ENCODE assay signal across 1 cellular context in genomic region chr19:17070421-17070820, GRCh38.
TF ChIP-seq lines count a peak whose summit lies in the region.

No MANE protein-coding gene starts in this region.

TF ChIP-seq in IMR-90, 13 proteins besides CTCF, POLR2A, EP300 and RAD21:
- TF ChIP-seq NFE2L2 (IDR thresholded peaks at IDR 0.05; ENCODE audit: low read depth, low read length) (no peak), CHD1 (IDR thresholded peaks at IDR 0.05; ENCODE audit: low read depth, low read length) (no peak), MAZ (IDR thresholded peaks at IDR 0.05; ENCODE audit: borderline replicate concordance, low read depth, low read length) (no peak), MXI1 (IDR thresholded peaks at IDR 0.05; ENCODE audit: borderline replicate concordance, low read depth, low read length) (no peak), ELK1 (IDR thresholded peaks at IDR 0.05; ENCODE audit: borderline replicate concordance, low read depth, low read length) (no peak), RFX5 (IDR thresholded peaks at IDR 0.05; ENCODE audit: low read depth, low read length) (no peak), MAFK (IDR thresholded peaks at IDR 0.05; ENCODE audit: low read depth, low read length) (no peak), FOS (IDR thresholded peaks at IDR 0.05; ENCODE audit: low read depth, low read length) (no peak), CEBPB (IDR thresholded peaks at IDR 0.05; ENCODE audit: low read depth, low read length) (no peak), BHLHE40 (IDR thresholded peaks at IDR 0.05; ENCODE audit: low read depth, low read length) (no peak), RCOR1 (IDR thresholded peaks at IDR 0.05; ENCODE audit: insufficient replicate concordance, low read length) (no peak), SMC3 (IDR thresholded peaks at IDR 0.05; ENCODE audit: low read depth, low read length) (no peak)
- TF ChIP-seq, protein P1, sequence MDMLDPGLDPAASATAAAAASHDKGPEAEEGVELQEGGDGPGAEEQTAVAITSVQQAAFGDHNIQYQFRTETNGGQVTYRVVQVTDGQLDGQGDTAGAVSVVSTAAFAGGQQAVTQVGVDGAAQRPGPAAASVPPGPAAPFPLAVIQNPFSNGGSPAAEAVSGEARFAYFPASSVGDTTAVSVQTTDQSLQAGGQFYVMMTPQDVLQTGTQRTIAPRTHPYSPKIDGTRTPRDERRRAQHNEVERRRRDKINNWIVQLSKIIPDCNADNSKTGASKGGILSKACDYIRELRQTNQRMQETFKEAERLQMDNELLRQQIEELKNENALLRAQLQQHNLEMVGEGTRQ (IDR thresholded peaks at IDR 0.05; ENCODE audit: low read depth, low read length), result no peak
TF ChIP-seq in IMR-90: peak in this region for 0.
